ENCODE assay signal across 14 cellular contexts in the genomic region with DNA sequence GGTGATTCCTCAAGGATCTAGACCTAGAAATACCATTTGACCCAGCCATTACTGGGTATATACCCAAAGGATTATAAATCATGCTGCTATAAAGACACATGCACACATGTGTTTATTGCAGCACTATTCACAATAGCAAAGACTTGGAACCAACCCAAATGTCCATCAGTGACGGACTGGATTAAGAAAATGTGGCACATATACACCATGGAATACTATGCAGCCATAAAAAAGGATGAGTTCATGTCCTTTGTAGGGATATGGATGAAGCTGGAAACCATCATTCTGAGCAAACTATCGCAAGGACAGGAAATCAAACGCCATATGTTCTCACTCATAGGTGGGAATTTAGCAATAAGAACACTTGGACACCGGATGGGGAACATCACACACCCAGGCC. TPM values are rescaled to one million over a fixed set of nuclear protein-coding genes. Genes with fewer than 3 reads are reported as not detected.
"Had no signal": no experiment of that assay in that cellular context is flagged by ENCODE, and none has a peak within 500 bp of the region (broad histone marks: within the 10 kb centered on the region; RNA-seq: fewer than 3 reads in every experiment).

No MANE protein-coding gene starts in this region.

RNA-seq across cellular contexts. Expression of gene PATE4, which starts 32.2 kb away (rescaled TPM):
- total RNA-seq: stomach, subcutaneous adipose tissue, suprapubic skin, temporal lobe, thoracic aorta, thyroid gland, tibial nerve, transverse colon, upper lobe of left lung, upper lobe of right lung, ureter, urinary bladder, uterus, vagina had no signal
- polyA plus RNA-seq: stomach, urinary bladder had no signal

RNA-seq across cellular contexts. Expression of gene DDX25, which starts 39.0 kb away (rescaled TPM):
- total RNA-seq: subcutaneous adipose tissue, thoracic aorta, ureter, vagina had no signal
